ENCODE assay signal across 8 cellular contexts in genomic region chr11:76666408-76666807, GRCh38. TPM values are rescaled to one million over a fixed set of nuclear protein-coding genes. Genes with fewer than 3 reads are reported as not detected.
DNase-seq lines count a peak whose midpoint lies in the region; ATAC-seq and TF ChIP-seq lines count a peak whose summit lies in the region.

No MANE protein-coding gene starts in this region.

- H3K36me3 Mint-ChIP-seq in osteocyte (ENCODE audit: unreplicated experiment) = peaks cover 9% of the 10 kb centered on the region
- H3K36me3 Mint-ChIP-seq in activated naive CD4-positive, alpha-beta T cell treated with anti-CD3 and anti-CD28 coated beads, Interleukin-2, amount 50 U/mL, for 72 hours = no peaks in the 10 kb centered on the region

- H3K4me1 Mint-ChIP-seq in osteocyte (ENCODE audit: unreplicated experiment) = peaks cover 59% of the 10 kb centered on the region

- ATAC-seq in HG02981 (IDR thresholded peaks at IDR 0.05; ENCODE audit: unreplicated experiment) (peak; percentile 56), esophagus mucosa (peak; percentile 12)
- no peak for ATAC-seq in activated naive CD4-positive, alpha-beta T cell treated with anti-CD3 and anti-CD28 coated beads, Interleukin-2, amount 50 U/mL, for 72 hours

- H3K27me3 Mint-ChIP-seq in osteocyte (ENCODE audit: unreplicated experiment) = no peaks in the 10 kb centered on the region

- in situ Hi-C loops in ACHN (cut with HindIII; ENCODE audit: low pct_ligation_motif_present, low pct_unique_long_range_greater_than_20kb, low sequenced_read_pairs) = no loop called here

- H3K27ac Mint-ChIP-seq in osteocyte (ENCODE audit: unreplicated experiment) = peak overlapping the region; percentile 64
- H3K27ac Mint-ChIP-seq in activated naive CD4-positive, alpha-beta T cell treated with anti-CD3 and anti-CD28 coated beads, Interleukin-2, amount 50 U/mL, for 72 hours = no peak overlapping the region

- H3K9me3 Mint-ChIP-seq in osteocyte (ENCODE audit: unreplicated experiment) = no peaks in the 10 kb centered on the region
- H3K9me3 Mint-ChIP-seq in activated naive CD4-positive, alpha-beta T cell treated with anti-CD3 and anti-CD28 coated beads, Interleukin-2, amount 50 U/mL, for 72 hours = no peaks in the 10 kb centered on the region

- DNase-seq in ELF-1 (ENCODE audit: low read depth, low spot score) (peak; percentile 45), osteocyte (ENCODE audit: extremely low spot score, unreplicated experiment) (no peak), globus pallidus (ENCODE audit: low spot score) (no peak), ACHN (no peak)
- no peak for DNase-seq in activated naive CD4-positive, alpha-beta T cell treated with anti-CD3 and anti-CD28 coated beads, Interleukin-2, amount 50 U/mL, for 72 hours (ENCODE audit: low spot score in 2 of 2)
- no peak for DNase-seq in stimulated activated CD4-positive, alpha-beta T cell treated with anti-CD3 and anti-CD28 coated beads, Interleukin-4, amount 100 ng/mL, for 1 hour

- TF ChIP-seq CTCF in osteocyte (IDR thresholded peaks at IDR 0.05) = no peak

- H3K4me3 Mint-ChIP-seq in osteocyte (ENCODE audit: unreplicated experiment) = no peak overlapping the region

RNA-seq across cellular contexts. Expression of gene LRRC32, which starts 4.1 kb away (rescaled TPM):
- 9.0 TPM for total RNA-seq in esophagus mucosa
- 35.6 and 39.6 TPM in 2 replicates for total RNA-seq in osteocyte
- total RNA-seq in activated naive CD4-positive, alpha-beta T cell treated with anti-CD3 and anti-CD28 coated beads, Interleukin-2, amount 50 U/mL, for 72 hours = under 1 TPM; 0.30 to 0.43 TPM

Comparison
In these comparisons a context has a peak if more than half of its experiments do, and no peak if none do; other contexts are left out.
1. ATAC-seq: peak in HG02981 (single experiment) and esophagus mucosa (single experiment); none in activated naive CD4-positive, alpha-beta T cell treated with anti-CD3 and anti-CD28 coated beads, Interleukin-2, amount 50 U/mL, for 72 hours (0 of 2).